In genomic region chrX:15033909-15034308, GRCh38 we compare ENCODE assay signal across 21 cellular contexts.
DNase-seq lines count a peak whose midpoint lies in the region; ATAC-seq and TF ChIP-seq lines count a peak whose summit lies in the region.
"Had no signal": no experiment of that assay in that cellular context is flagged by ENCODE, and none has a peak within 500 bp of the region (broad histone marks: within the 10 kb centered on the region; RNA-seq: fewer than 3 reads in every experiment).

No MANE protein-coding gene starts in this region.

- no peak overlapping the region for H3K27ac Mint-ChIP-seq in stimulated activated naive CD8-positive, alpha-beta T cell treated with anti-CD3 and anti-CD28 coated beads, Interleukin-15, amount 100 ng/mL, for 72 hours
- H3K27ac Mint-ChIP-seq in activated T-helper 1 cell treated with anti-CD3 and anti-CD28 coated beads, Interleukin-12 subunit alpha, Interleukin-12 subunit beta, Interleukin-2, Interleukin-4 antibody, amounts not matched to agents 30 ng/mL and 10 ng/mL and 1 ng/mL, durations not matched to agents 14 hours and 24 hours and 36 hours: peak overlapping the region; percentile 36
- no peak overlapping the region for H3K27ac Mint-ChIP-seq in activated CD4-positive, alpha-beta T cell treated with anti-CD3 and anti-CD28 coated beads, Interleukin-2, amount 10 ng/mL, durations not matched to agents 7 days and 5 days
- H3K27ac Mint-ChIP-seq: CD8-positive, alpha-beta T cell; HFFc6 had no signal

- no peaks in the 10 kb centered on the region for H3K27me3 Mint-ChIP-seq in stimulated activated naive CD8-positive, alpha-beta T cell treated with anti-CD3 and anti-CD28 coated beads, Interleukin-15, amount 100 ng/mL, for 72 hours
- H3K27me3 Mint-ChIP-seq in activated T-helper 1 cell treated with anti-CD3 and anti-CD28 coated beads, Interleukin-12 subunit alpha, Interleukin-12 subunit beta, Interleukin-2, Interleukin-4 antibody, amounts not matched to agents 30 ng/mL and 10 ng/mL and 1 ng/mL, durations not matched to agents 14 hours and 24 hours and 36 hours (ENCODE audit: insufficient read depth): no peaks in the 10 kb centered on the region
- no peaks in the 10 kb centered on the region for H3K27me3 Mint-ChIP-seq in activated CD4-positive, alpha-beta T cell treated with anti-CD3 and anti-CD28 coated beads, Interleukin-2, amount 10 ng/mL, durations not matched to agents 7 days and 5 days

- H3K9me3 Mint-ChIP-seq in stimulated activated naive CD8-positive, alpha-beta T cell treated with anti-CD3 and anti-CD28 coated beads, Interleukin-15, amount 100 ng/mL, for 72 hours: no peaks in the 10 kb centered on the region
- no peaks in the 10 kb centered on the region for H3K9me3 Mint-ChIP-seq in activated T-helper 1 cell treated with anti-CD3 and anti-CD28 coated beads, Interleukin-12 subunit alpha, Interleukin-12 subunit beta, Interleukin-2, Interleukin-4 antibody, amounts not matched to agents 30 ng/mL and 10 ng/mL and 1 ng/mL, durations not matched to agents 14 hours and 24 hours and 36 hours
- no peaks in the 10 kb centered on the region for H3K9me3 Mint-ChIP-seq in activated CD4-positive, alpha-beta T cell treated with anti-CD3 and anti-CD28 coated beads, Interleukin-2, amount 10 ng/mL, durations not matched to agents 7 days and 5 days
- H3K9me3 Mint-ChIP-seq: CD8-positive, alpha-beta T cell; HFFc6 had no signal

- 0 out of 2 replicates have a peak overlapping the region, but pooled peaks have one; percentile 41 for H2AFZ ChIP-seq in SK-N-SH (ENCODE audit: low read depth)

- no peak for TF ChIP-seq CTCF in SK-N-SH (IDR thresholded peaks at IDR 0.05)

- no peak overlapping the region for H3K9ac ChIP-seq in SK-N-SH

- CTCF ChIA-PET in SK-N-SH (lab: Yijun Ruan, JAX): no interaction called here
- CTCF ChIA-PET in activated CD4-positive, alpha-beta T cell treated with anti-CD3 and anti-CD28 coated beads, Interleukin-2, amount 10 ng/mL, durations not matched to agents 7 days and 5 days (lab: Charles Lee): no interaction called here

- intact Hi-C loops in activated T-helper 1 cell treated with anti-CD3 and anti-CD28 coated beads, Interleukin-12 subunit alpha, Interleukin-12 subunit beta, Interleukin-2, Interleukin-4 antibody, amounts not matched to agents 30 ng/mL and 10 ng/mL and 1 ng/mL, durations not matched to agents 14 hours and 24 hours and 36 hours (cut with micrococcal nuclease): loop anchor here (1.0 to 5.0 kb wide), 4 partner anchors 108 to 237 kb away; partner anchors contain the start of genes FANCB and MOSPD2

- no peaks in the 10 kb centered on the region for H3F3A ChIP-seq in SK-N-SH (replicated peaks; ENCODE audit: insufficient read depth)

- ATAC-seq in SK-N-SH treated with all-trans-retinoic acid at 6 μM for 48 hours: no peak
- ATAC-seq in stimulated activated naive CD8-positive, alpha-beta T cell treated with anti-CD3 and anti-CD28 coated beads, Interleukin-15, amount 100 ng/mL, for 72 hours: peak; percentile 39
- no peak for ATAC-seq in stimulated activated naive CD8-positive, alpha-beta T cell treated with anti-CD3 and anti-CD28 coated beads, Interleukin-15, Interleukin-2, amounts not matched to agents 100 U/mL and 50 U/mL, for 24 hours
- ATAC-seq in GM21423 (IDR thresholded peaks at IDR 0.05; ENCODE audit: unreplicated experiment): no peak
- ATAC-seq: CD8-positive, alpha-beta T cell; Panc1; Right ventricle myocardium inferior had no signal

- no peak for TF ChIP-seq EP300 in SK-N-SH (IDR thresholded peaks at IDR 0.05; ENCODE audit: borderline replicate concordance in 1 of 2, low read depth in 1 of 2, low read length in 1 of 2)

- no peaks in the 10 kb centered on the region for H3K79me2 ChIP-seq in SK-N-SH (ENCODE audit: insufficient read depth)

- no peak overlapping the region for H3K27ac ChIP-seq in SK-N-SH (ENCODE audit: low read depth in 2 of 2, low read length in 1 of 2)
- H3K27ac ChIP-seq: 22Rv1 had no signal

- H3K36me3 Mint-ChIP-seq in activated T-helper 1 cell treated with anti-CD3 and anti-CD28 coated beads, Interleukin-12 subunit alpha, Interleukin-12 subunit beta, Interleukin-2, Interleukin-4 antibody, amounts not matched to agents 30 ng/mL and 10 ng/mL and 1 ng/mL, durations not matched to agents 14 hours and 24 hours and 36 hours (ENCODE audit: low read depth): no peaks in the 10 kb centered on the region
- H3K36me3 Mint-ChIP-seq in activated CD4-positive, alpha-beta T cell treated with anti-CD3 and anti-CD28 coated beads, Interleukin-2, amount 10 ng/mL, durations not matched to agents 7 days and 5 days (ENCODE audit: low read depth): no peaks in the 10 kb centered on the region
- H3K36me3 Mint-ChIP-seq: CD8-positive, alpha-beta T cell had no signal

- no peaks in the 10 kb centered on the region for H3K27me3 ChIP-seq in SK-N-SH (ENCODE audit: insufficient read depth)

- H3K4me1 ChIP-seq in SK-N-SH (ENCODE audit: control insufficient read depth in 1 of 2, insufficient read depth in 2 of 2, low read depth in 1 of 2, low read length in 1 of 2): no peaks in the 10 kb centered on the region

- H3K4me3 Mint-ChIP-seq in stimulated activated naive CD8-positive, alpha-beta T cell treated with anti-CD3 and anti-CD28 coated beads, Interleukin-15, amount 100 ng/mL, for 72 hours: no peak overlapping the region
- H3K4me3 Mint-ChIP-seq in activated T-helper 1 cell treated with anti-CD3 and anti-CD28 coated beads, Interleukin-12 subunit alpha, Interleukin-12 subunit beta, Interleukin-2, Interleukin-4 antibody, amounts not matched to agents 30 ng/mL and 10 ng/mL and 1 ng/mL, durations not matched to agents 14 hours and 24 hours and 36 hours: no peak overlapping the region
- H3K4me3 Mint-ChIP-seq in activated CD4-positive, alpha-beta T cell treated with anti-CD3 and anti-CD28 coated beads, Interleukin-2, amount 10 ng/mL, durations not matched to agents 7 days and 5 days: no peak overlapping the region
- H3K4me3 Mint-ChIP-seq: CD8-positive, alpha-beta T cell; HFFc6 had no signal

- POLR2A ChIA-PET in SK-N-SH (lab: Yijun Ruan, JAX): no interaction called here
- POLR2A ChIA-PET in activated CD4-positive, alpha-beta T cell treated with anti-CD3 and anti-CD28 coated beads, Interleukin-2, amount 10 ng/mL, durations not matched to agents 7 days and 5 days (lab: Charles Lee): no interaction called here

- H3K4me2 ChIP-seq in SK-N-SH: no peak overlapping the region; the same call in 1 of the 2 replicates

- H3K4me1 Mint-ChIP-seq in stimulated activated naive CD8-positive, alpha-beta T cell treated with anti-CD3 and anti-CD28 coated beads, Interleukin-15, amount 100 ng/mL, for 72 hours: no peaks in the 10 kb centered on the region
- peaks cover 14% of the 10 kb centered on the region for H3K4me1 Mint-ChIP-seq in activated T-helper 1 cell treated with anti-CD3 and anti-CD28 coated beads, Interleukin-12 subunit alpha, Interleukin-12 subunit beta, Interleukin-2, Interleukin-4 antibody, amounts not matched to agents 30 ng/mL and 10 ng/mL and 1 ng/mL, durations not matched to agents 14 hours and 24 hours and 36 hours (ENCODE audit: low read depth)
- H3K4me1 Mint-ChIP-seq in activated CD4-positive, alpha-beta T cell treated with anti-CD3 and anti-CD28 coated beads, Interleukin-2, amount 10 ng/mL, durations not matched to agents 7 days and 5 days: peaks cover 9% of the 10 kb centered on the region

- H3K4me3 ChIP-seq in SK-N-SH (ENCODE audit: low read depth in 2 of 2, low read length in 1 of 2): no peak overlapping the region

- no peaks in the 10 kb centered on the region for H3K9me3 ChIP-seq in SK-N-SH

- H3K9me2 ChIP-seq in SK-N-SH: no peaks in the 10 kb centered on the region

- TF ChIP-seq RAD21 in SK-N-SH (IDR thresholded peaks at IDR 0.05; ENCODE audit: low read length): no peak

- H3K36me3 ChIP-seq in SK-N-SH (replicated peaks in 1 of 2; ENCODE audit: control insufficient read depth in 1 of 2, insufficient read depth in 2 of 2, low read length in 1 of 2): no peaks in the 10 kb centered on the region

- DNase-seq in SK-N-SH (no peak), SHP77 treated with DMSO at 0.1 percent for 48 hours (lab: John Stamatoyannopoulos, UW) (no peak)
- no peak for DNase-seq in stimulated activated naive CD8-positive, alpha-beta T cell treated with anti-CD3 and anti-CD28 coated beads, Interleukin-15, amount 100 ng/mL, for 72 hours
- no peak for DNase-seq in stimulated activated naive CD8-positive, alpha-beta T cell treated with anti-CD3 and anti-CD28 coated beads, Interleukin-15, Interleukin-2, amounts not matched to agents 100 U/mL and 50 U/mL, for 24 hours
- DNase-seq in activated T-helper 1 cell treated with anti-CD3 and anti-CD28 coated beads, Interleukin-12 subunit alpha, Interleukin-12 subunit beta, Interleukin-2, Interleukin-4 antibody, amounts not matched to agents 30 ng/mL and 10 ng/mL and 1 ng/mL, durations not matched to agents 14 hours and 24 hours and 36 hours (ENCODE audit: low spot score): no peak
- no peak for DNase-seq in activated CD4-positive, alpha-beta T cell treated with anti-CD3 and anti-CD28 coated beads, Interleukin-2, amount 10 ng/mL, durations not matched to agents 7 days and 5 days
- DNase-seq: CD8-positive, alpha-beta T cell; DMS79; HFFc6; IMR-90; Karpas-422; NCI-H1105 treated with DMSO at 0.1 percent for 48 hours; NCI-H1694 treated with DMSO at 0.1 percent for 48 hours; NCI-H2107; NCI-H2227 treated with DMSO at 0.1 percent for 48 hours; NCI-H524 had no signal

- H4K20me1 ChIP-seq in SK-N-SH (ENCODE audit: insufficient read depth): no peaks in the 10 kb centered on the region

TF ChIP-seq in SK-N-SH, 30 proteins besides CTCF, POLR2A, EP300 and RAD21:
- TF ChIP-seq TCF12 (IDR thresholded peaks at IDR 0.05) (no peak), RXRA (IDR thresholded peaks at IDR 0.05; ENCODE audit: borderline replicate concordance, low read depth) (no peak), GABPA (IDR thresholded peaks at IDR 0.05; ENCODE audit: low read depth) (no peak)
- TF ChIP-seq, protein P1, sequence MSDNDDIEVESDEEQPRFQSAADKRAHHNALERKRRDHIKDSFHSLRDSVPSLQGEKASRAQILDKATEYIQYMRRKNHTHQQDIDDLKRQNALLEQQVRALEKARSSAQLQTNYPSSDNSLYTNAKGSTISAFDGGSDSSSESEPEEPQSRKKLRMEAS (IDR thresholded peaks at IDR 0.05; ENCODE audit: low read depth): no peak
TF ChIP-seq in SK-N-SH: peak in this region for 0.

TF ChIP-seq in SK-N-SH treated with all-trans-retinoic acid at 6 μM for 48 hours, 23 proteins besides CTCF, POLR2A, EP300 and RAD21 (continues in another document):
- TF ChIP-seq ZNF8 (CRISPR knock-in tag; IDR thresholded peaks at IDR 0.05) (no peak), ISL1 (CRISPR knock-in tag; IDR thresholded peaks at IDR 0.05) (no peak)
